ENCODE assay signal across 16 cellular contexts in the genomic region with DNA sequence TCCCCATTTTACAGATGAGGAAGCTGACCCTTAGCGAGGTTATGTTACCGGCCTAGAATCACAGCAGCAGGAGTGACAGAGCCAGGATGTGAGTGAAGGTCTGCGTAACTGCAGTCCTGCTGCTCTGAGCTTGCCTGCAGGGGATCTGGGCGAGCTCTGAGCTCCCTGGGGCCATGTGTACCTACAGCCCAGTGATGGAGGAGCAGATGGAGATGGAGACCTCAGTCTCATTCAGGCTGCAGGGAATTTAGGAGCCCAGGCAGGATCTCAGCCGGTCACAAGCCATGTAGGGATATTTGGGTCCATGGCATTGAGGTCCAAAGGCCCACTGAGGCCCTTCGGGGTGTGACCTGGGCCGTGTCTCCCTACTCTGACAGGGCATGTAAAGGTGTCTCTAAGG.
DNase-seq lines count a peak whose midpoint lies in the region; TF ChIP-seq lines count a peak whose summit lies in the region.
"Had no signal": no experiment of that assay in that cellular context is flagged by ENCODE, and none has a peak within 500 bp of the region (broad histone marks: within the 10 kb centered on the region; RNA-seq: fewer than 3 reads in every experiment).

No MANE protein-coding gene starts in this region.

- WGBS in testis, 2 donors, result 94 to 95% methylated on average over 7 of the region's 7 CpGs

- no peak overlapping the region for H3K27ac Mint-ChIP-seq in type B pancreatic cell

- H3K4me3 ChIP-seq in Peyer's patch (no peak overlapping the region), testis (no peak overlapping the region)
- H3K4me3 ChIP-seq: SK-N-MC had no signal

- H3K4me1 Mint-ChIP-seq in type B pancreatic cell (ENCODE audit: unreplicated experiment), result peaks cover 6% of the 10 kb centered on the region

- no peaks in the 10 kb centered on the region for H3K9me3 Mint-ChIP-seq in type B pancreatic cell

- H3K4me1 ChIP-seq in Peyer's patch, result no peaks in the 10 kb centered on the region
- no peaks in the 10 kb centered on the region for H3K4me1 ChIP-seq in testis
- H3K4me1 ChIP-seq: Caco-2 had no signal

- peaks cover 5% of the 10 kb centered on the region for H3K27me3 Mint-ChIP-seq in type B pancreatic cell

- H3K9me3 ChIP-seq in Peyer's patch, result no peaks in the 10 kb centered on the region
- H3K9me3 ChIP-seq in testis, result no peaks in the 10 kb centered on the region
- H3K9me3 ChIP-seq: Caco-2 had no signal

- intact Hi-C loops in testis (cut with DNase I; ENCODE audit: low total_unique reads), result no loop called here

- TF ChIP-seq POLR2A in Peyer's patch (IDR thresholded peaks at IDR 0.05) (no peak), testis (IDR thresholded peaks at IDR 0.05) (no peak)

- DNase-seq in activated naive CD4-positive, alpha-beta T cell treated with anti-CD3 and anti-CD28 coated beads, Interleukin-2, amount 50 U/mL, for 16 hours, result peak; percentile 5
- no peak for DNase-seq in activated naive CD4-positive, alpha-beta T cell (lab: John Stamatoyannopoulos, UW)
- DNase-seq in Peyer's patch (peak in 2 of 3 donors; percentile 10 to 14), islet precursor cell (peak; percentile 35), type B pancreatic cell (ENCODE audit: extremely low spot score, unreplicated experiment) (peak; percentile 22), NOMO-1 treated with DMSO at 0.1 percent for 48 hours (lab: John Stamatoyannopoulos, UW; ENCODE audit: unreplicated experiment) (no peak), testis (no peak), RPMI8226 (no peak)
- DNase-seq: Caco-2, HCEC 1CT, NCI-H1092, NCI-H146, NCI-H2081, NCI-H510A, NCI-H82 had no signal

- no peaks in the 10 kb centered on the region for H3K27me3 ChIP-seq in Peyer's patch
- no peaks in the 10 kb centered on the region for H3K27me3 ChIP-seq in testis

- H3K4me3 Mint-ChIP-seq in type B pancreatic cell, result no peak overlapping the region

- H3K36me3 ChIP-seq in Peyer's patch (no peaks in the 10 kb centered on the region), testis (ENCODE audit: low read depth, missing control alignments) (no peaks in the 10 kb centered on the region)

- no peak for TF ChIP-seq CTCF in Peyer's patch (IDR thresholded peaks at IDR 0.05)
- TF ChIP-seq CTCF in type B pancreatic cell (conservative IDR thresholded peaks at IDR 0.05), result no peak
- TF ChIP-seq CTCF in testis (IDR thresholded peaks at IDR 0.05), result no peak

- no peak overlapping the region for H3K27ac ChIP-seq in Peyer's patch
- no peak overlapping the region for H3K27ac ChIP-seq in testis
- H3K27ac ChIP-seq: SK-N-MC had no signal

- H3K36me3 Mint-ChIP-seq in type B pancreatic cell, result no peaks in the 10 kb centered on the region

Comparison
In these comparisons a context has a peak if more than half of its experiments do, and no peak if none do; other contexts are left out.
1. DNase-seq: peak in activated naive CD4-positive, alpha-beta T cell treated with anti-CD3 and anti-CD28 coated beads, Interleukin-2, amount 50 U/mL, for 16 hours (single experiment), Peyer's patch (2 of 3), islet precursor cell (single experiment) and type B pancreatic cell (single experiment); none in activated naive CD4-positive, alpha-beta T cell (0 of 4), NOMO-1 treated with DMSO at 0.1 percent for 48 hours (single experiment), testis (single experiment) and RPMI8226 (single experiment).